Comparison of ENCODE assay signal across 21 cellular contexts in genomic region chr7:157293413-157293788, GRCh38. TPM values are rescaled to one million over a fixed set of nuclear protein-coding genes. Genes with fewer than 3 reads are reported as not detected.
A peak's percentile ranks its signal among the peaks of the same experiment; 100 is the strongest.
DNase-seq lines count a peak whose midpoint lies in the region; ATAC-seq, FAIRE-seq and TF ChIP-seq lines count a peak whose summit lies in the region.
"Had no signal": no experiment of that assay in that cellular context is flagged by ENCODE, and none has a peak within 500 bp of the region (broad histone marks: within the 10 kb centered on the region; RNA-seq: fewer than 3 reads in every experiment).

No MANE protein-coding gene starts in this region.

- no peak overlapping the region for H4K12ac ChIP-seq in trophoblast cell (ENCODE audit: low read depth, low read length)

- no peaks in the 10 kb centered on the region for H3K9me3 ChIP-seq in HepG2 (ENCODE audit: low read length)
- no peaks in the 10 kb centered on the region for H3K9me3 ChIP-seq in right lobe of liver
- H3K9me3 ChIP-seq in mammary epithelial cell (replicated peaks; ENCODE audit: insufficient read depth, low read length) = no peaks in the 10 kb centered on the region
- no peaks in the 10 kb centered on the region for H3K9me3 ChIP-seq in vagina
- peaks cover 8% of the 10 kb centered on the region for H3K9me3 ChIP-seq in trophoblast cell (ENCODE audit: insufficient read depth, low read depth, low read length)
- H3K9me3 ChIP-seq: BLaER1 treated with 17β-estradiol and CSF1 and Interleukin-3, amounts not matched to agents 10 nM and 100 nM; Peyer's patch; SK-N-SH had no signal

- CTCF ChIA-PET in HepG2 (lab: Yijun Ruan, JAX; ENCODE audit: low intra/inter-chr PET ratio, low total read pairs) (no interaction called here), mammary epithelial cell (lab: Charles Lee; ENCODE audit: low non-redundant PET) (no interaction called here), T-cell (lab: Charles Lee) (no interaction called here)

- H3K79me2 ChIP-seq in HepG2 (ENCODE audit: insufficient read depth, low read length) (no peaks in the 10 kb centered on the region), mammary epithelial cell (ENCODE audit: insufficient read depth, low read length) (no peaks in the 10 kb centered on the region), trophoblast cell (ENCODE audit: control insufficient read depth, insufficient read depth, low read length, poor library complexity) (no peaks in the 10 kb centered on the region)

- dilution Hi-C loops in mammary epithelial cell (cut with HindIII; ENCODE audit: low sequenced_read_pairs) = no loop called here

- H3K9me3 Mint-ChIP-seq in T-cell = no peaks in the 10 kb centered on the region

- no peak overlapping the region for H2AK5ac ChIP-seq in trophoblast cell (ENCODE audit: low read length)

- POLR2A ChIA-PET in HepG2 (lab: Yijun Ruan, JAX) (no interaction called here), T-cell (lab: Charles Lee) (no interaction called here)

- H3K14ac ChIP-seq in trophoblast cell (ENCODE audit: low read length) = no peak overlapping the region

- H4K8ac ChIP-seq in trophoblast cell (ENCODE audit: low read depth, low read length) = no peak overlapping the region

- 71% methylated on average over 8 of the region's 13 CpGs for WGBS in HepG2 (ENCODE audit: low lambda C conversion rate)
- WGBS in right lobe of liver (ENCODE audit: insufficient coverage, low coverage, low lambda C conversion rate, missing lambda C conversion rate) = 88% methylated on average over 7 of the region's 13 CpGs
- 61% methylated on average over 13 of the region's 13 CpGs for WGBS in mammary epithelial cell (ENCODE audit: low coverage, missing lambda C conversion rate)
- no CpG with 5 or more reads among the region's 13 CpGs for WGBS in trophoblast cell (ENCODE audit: extremely low coverage, insufficient coverage, insufficient read length)

- no peak overlapping the region for H3K18ac ChIP-seq in trophoblast cell (ENCODE audit: low read length)

- TF ChIP-seq EP300 in HepG2 (IDR thresholded peaks at IDR 0.05; ENCODE audit: low read depth in 2 of 2, low read length in 2 of 2) = no peak
- no peak for TF ChIP-seq EP300 in HepG2 (CRISPR knock-in tag; IDR thresholded peaks at IDR 0.05; ENCODE audit: borderline replicate concordance)

- TF ChIP-seq RAD21 in HepG2 (CRISPR knock-in tag; IDR thresholded peaks at IDR 0.05) = no peak

- peaks cover 0 to 6% of the 10 kb centered on the region in 2 experiments; a peak in 1 of 5 replicates for H3K27me3 ChIP-seq in HepG2 (ENCODE audit: control insufficient read depth in 1 of 2, insufficient read depth in 2 of 2, low read length in 2 of 2)
- no peaks in the 10 kb centered on the region for H3K27me3 ChIP-seq in right lobe of liver
- H3K27me3 ChIP-seq in mammary epithelial cell (ENCODE audit: insufficient read depth, low read length) = no peaks in the 10 kb centered on the region
- no peaks in the 10 kb centered on the region for H3K27me3 ChIP-seq in foreskin keratinocyte
- no peaks in the 10 kb centered on the region for H3K27me3 ChIP-seq in vagina
- H3K27me3 ChIP-seq in trophoblast cell (ENCODE audit: insufficient read depth, low read length) = no peaks in the 10 kb centered on the region
- H3K27me3 ChIP-seq: BLaER1 treated with 17β-estradiol and CSF1 and Interleukin-3, amounts not matched to agents 10 nM and 100 nM; Peyer's patch had no signal

- BruUV-seq in HepG2 (replicated peaks; lab: Mats Ljungman, UMichigan) (no TSS peak), mammary epithelial cell (replicated peaks; lab: Mats Ljungman, UMichigan) (no TSS peak)

- no peaks in the 10 kb centered on the region for H3K27me3 Mint-ChIP-seq in T-cell

- TF ChIP-seq CTCF in HepG2 (CRISPR knock-in tag; IDR thresholded peaks at IDR 0.05) = no peak
- TF ChIP-seq CTCF in right lobe of liver (IDR thresholded peaks at IDR 0.05) = no peak
- no peak for TF ChIP-seq CTCF in mammary epithelial cell (conservative IDR thresholded peaks at IDR 0.05 in 1 of 2, IDR thresholded peaks at IDR 0.05 in 1 of 2; ENCODE audit: extremely low read depth in 1 of 2, insufficient read depth in 1 of 2, low read depth in 1 of 2, low read length in 2 of 2)
- no peak for TF ChIP-seq CTCF in foreskin keratinocyte (conservative IDR thresholded peaks at IDR 0.05)
- TF ChIP-seq CTCF in vagina (IDR thresholded peaks at IDR 0.05) = no peak

- H3K79me1 ChIP-seq in trophoblast cell (ENCODE audit: low read length) = no peaks in the 10 kb centered on the region

- in situ Hi-C loops in HepG2 (cut with HindIII; ENCODE audit: extremely low pct_ligation_motif_present, low pct_unique_long_range_greater_than_20kb) = no loop called here
- in situ Hi-C loops in mammary epithelial cell (cut with MboI; ENCODE audit: low sequenced_read_pairs in 2 of 2) = no loop called here

- H3K4me2 ChIP-seq in HepG2 (ENCODE audit: low read depth, low read length) = peak overlapping the region; percentile 86
- H3K4me2 ChIP-seq in mammary epithelial cell (ENCODE audit: insufficient read depth, low read depth, low read length) = peak overlapping the region; percentile 84
- H3K4me2 ChIP-seq in trophoblast cell (ENCODE audit: low read length) = no peak overlapping the region
- H3K4me2 ChIP-seq: SK-N-SH had no signal

- ATAC-seq in HepG2 (no peak), right lobe of liver (no peak), foreskin keratinocyte (peak; percentile 41), T-cell (replicated peaks in 1 of 4) (no peak), GM18909 (IDR thresholded peaks at IDR 0.05; ENCODE audit: poor library complexity, unreplicated experiment) (no peak)

- no peak overlapping the region for H3K27ac Mint-ChIP-seq in T-cell

- intact Hi-C loops in HepG2 (cut with micrococcal nuclease; ENCODE audit: unreplicated experiment) (no loop called here), right lobe of liver (cut with DNase I) (no loop called here), mammary epithelial cell (cut with micrococcal nuclease) (no loop called here), vagina (cut with DNase I) (no loop called here)

- H4K20me1 ChIP-seq in HepG2 (ENCODE audit: insufficient read depth, low read length) = no peaks in the 10 kb centered on the region
- H4K20me1 ChIP-seq in mammary epithelial cell (ENCODE audit: insufficient read depth, low read length) = no peaks in the 10 kb centered on the region
- H4K20me1 ChIP-seq: BLaER1 treated with 17β-estradiol and CSF1 and Interleukin-3, amounts not matched to agents 10 nM and 100 nM had no signal

- TF ChIP-seq POLR2A in HepG2 (IDR thresholded peaks at IDR 0.05; ENCODE audit: insufficient read depth in 1 of 2, low read depth in 2 of 2, low read length in 2 of 2) = no peak
- TF ChIP-seq POLR2A in right lobe of liver (IDR thresholded peaks at IDR 0.05) = no peak
- TF ChIP-seq POLR2A in vagina (IDR thresholded peaks at IDR 0.05) = no peak

- H4K91ac ChIP-seq in trophoblast cell (ENCODE audit: low read depth, low read length) = no peak overlapping the region

- no peak overlapping the region for H3K23ac ChIP-seq in trophoblast cell (ENCODE audit: low read length)

- H3K4me3 ChIP-seq in HepG2 (replicated peaks in 1 of 3; ENCODE audit: insufficient read depth in 1 of 3, low read depth in 2 of 3, low read length in 3 of 3) = peak overlapping the region in 2 of 3 experiments; percentile 56 to 76; a peak in 3 of 6 replicates
- H3K4me3 ChIP-seq in right lobe of liver = no peak overlapping the region
- no peak overlapping the region for H3K4me3 ChIP-seq in mammary epithelial cell (replicated peaks in 1 of 3; ENCODE audit: insufficient read depth in 1 of 3, low read depth in 2 of 3, low read length in 3 of 3)
- no peak overlapping the region for H3K4me3 ChIP-seq in vagina
- no peak overlapping the region for H3K4me3 ChIP-seq in trophoblast cell (ENCODE audit: low read depth, low read length)
- H3K4me3 ChIP-seq: BLaER1 treated with 17β-estradiol and CSF1 and Interleukin-3, amounts not matched to agents 10 nM and 100 nM; Peyer's patch had no signal

- H3K4me1 ChIP-seq in HepG2 (ENCODE audit: insufficient read depth, low read length) = peaks cover 61% of the 10 kb centered on the region
- no peaks in the 10 kb centered on the region for H3K4me1 ChIP-seq in right lobe of liver
- peaks cover 31% of the 10 kb centered on the region for H3K4me1 ChIP-seq in mammary epithelial cell (ENCODE audit: insufficient read depth, low read length)
- H3K4me1 ChIP-seq in foreskin keratinocyte = peaks cover 16% of the 10 kb centered on the region
- peaks cover 8% of the 10 kb centered on the region for H3K4me1 ChIP-seq in vagina
- peaks cover 0 to 6% of the 10 kb centered on the region in 2 experiments for H3K4me1 ChIP-seq in trophoblast cell (ENCODE audit: control insufficient read depth in 1 of 2, insufficient read depth in 2 of 2, low read length in 2 of 2)

- H3K9ac ChIP-seq in HepG2 (ENCODE audit: insufficient read depth, low read depth, low read length) (peak overlapping the region; percentile 66; the same call in 1 of the 2 replicates), mammary epithelial cell (ENCODE audit: insufficient read depth, low read length) (peak overlapping the region; percentile 31), trophoblast cell (ENCODE audit: low read length) (no peak overlapping the region)
- H3K9ac ChIP-seq: BLaER1 treated with 17β-estradiol and CSF1 and Interleukin-3, amounts not matched to agents 10 nM and 100 nM; SK-N-SH had no signal

- H2BK5ac ChIP-seq in trophoblast cell (ENCODE audit: low read depth, low read length, poor library complexity) = no peak overlapping the region

- no peak overlapping the region for H2BK120ac ChIP-seq in trophoblast cell (ENCODE audit: insufficient read depth, low read length, poor library complexity)

- H3K36me3 ChIP-seq in HepG2 (replicated peaks in 1 of 2; ENCODE audit: control insufficient read depth in 1 of 2, insufficient read depth in 2 of 2, low read length in 2 of 2) (no peaks in the 10 kb centered on the region), right lobe of liver (no peaks in the 10 kb centered on the region), mammary epithelial cell (ENCODE audit: insufficient read depth, low read length) (no peaks in the 10 kb centered on the region), vagina (no peaks in the 10 kb centered on the region), trophoblast cell (ENCODE audit: control insufficient read depth in 1 of 2, insufficient read depth in 2 of 2, low read length in 2 of 2) (no peaks in the 10 kb centered on the region)
- H3K36me3 ChIP-seq: BLaER1 treated with 17β-estradiol and CSF1 and Interleukin-3, amounts not matched to agents 10 nM and 100 nM; Peyer's patch had no signal

- no peak overlapping the region for H3K4me3 Mint-ChIP-seq in T-cell

- H3K4ac ChIP-seq in trophoblast cell (ENCODE audit: low read depth, low read length) = no peak overlapping the region

- H2AFZ ChIP-seq in HepG2 (ENCODE audit: low read length) (no peak overlapping the region), mammary epithelial cell (ENCODE audit: low read depth, low read length) (peak overlapping the region; percentile 86), trophoblast cell (ENCODE audit: insufficient read depth, low read length, poor library complexity) (no peak overlapping the region)

- no peak overlapping the region for H2BK12ac ChIP-seq in trophoblast cell (ENCODE audit: low read length)

- DNase-seq in HepG2 (ENCODE audit: low spot score) (no peak), right lobe of liver (no peak), mammary epithelial cell (peak; percentile 81), foreskin keratinocyte (peak; percentile 80 to 89), vagina (ENCODE audit: extremely low spot score in 2 of 2) (peak in 1 of 2 donors; percentile 83), T-cell (no peak), trophoblast cell (no peak)
- DNase-seq: MV-4-11; NCI-H1417; NCI-H187 treated with DMSO at 0.1 percent for 48 hours; NCI-H345; NCI-H526; NK-92 treated with Interleukin-12 subunit alpha and Interleukin-12 subunit beta, amount 100 ng/mL, for 24 hours; SHP77 had no signal

- H3K4me1 Mint-ChIP-seq in T-cell = peaks cover 0 to 4% (median 2%) of the 10 kb centered on the region in 3 donors

- no peaks in the 10 kb centered on the region for H3K36me3 Mint-ChIP-seq in T-cell

- H3K27ac ChIP-seq in HepG2 (ENCODE audit: extremely low read length, insufficient read depth, low read length) = no peak overlapping the region
- H3K27ac ChIP-seq in right lobe of liver = no peak overlapping the region
- peak overlapping the region; percentile 33 for H3K27ac ChIP-seq in mammary epithelial cell (ENCODE audit: insufficient read depth, low read depth, low read length)
- H3K27ac ChIP-seq in foreskin keratinocyte = peak overlapping the region; percentile 92
- H3K27ac ChIP-seq in vagina = peak overlapping the region; percentile 68
- no peak overlapping the region for H3K27ac ChIP-seq in trophoblast cell (ENCODE audit: low read depth, low read length)
- H3K27ac ChIP-seq: Peyer's patch had no signal

- no peak for FAIRE-seq in HepG2 (lab: Jason Lieb, UNC)
- FAIRE-seq: A204.1, GM12892, HTR-8/SVneo had no signal

RNA-seq across cellular contexts. Expression of gene DNAJB6, which starts 43.4 kb away (rescaled TPM):
- total RNA-seq in HepG2 (2016; rRNA removed; fragmentation: Illumina TruSeq; extraction: Trizol) = 53.9 and 72.9 TPM in 2 replicates
- total RNA-seq in HepG2 (2016; cell fraction: cytosol; rRNA removed; fragmentation: Illumina TruSeq; extraction: Trizol; ENCODE audit: low read depth) = 51.7 and 58.5 TPM in 2 replicates
- total RNA-seq in HepG2 (2016; cell fraction: insoluble cytoplasmic fraction; rRNA removed; fragmentation: Illumina TruSeq; extraction: Trizol) = 57.3 and 66.0 TPM in 2 replicates
- total RNA-seq in HepG2 (2016; cell fraction: membrane; rRNA removed; fragmentation: Illumina TruSeq; extraction: Trizol) = 37.1 and 38.2 TPM in 2 replicates
- 31.6 and 33.1 TPM in 2 replicates for total RNA-seq in HepG2 (2016; cell fraction: nucleus; rRNA removed; fragmentation: Illumina TruSeq; extraction: Trizol)
- polyA plus RNA-seq in HepG2 (2011; rRNA removed) = 27.1 and 29.9 TPM in 2 replicates
- polyA plus RNA-seq in HepG2 (2011; cell fraction: cytosol; rRNA removed) = 14.8 and 23.9 TPM in 2 replicates
- polyA plus RNA-seq in HepG2 (2011; cell fraction: nucleus; rRNA removed) = 22.1 and 25.2 TPM in 2 replicates
- 61.9 and 67.0 TPM in 2 replicates for polyA plus RNA-seq in HepG2 (2012)
- 15.6 and 19.2 TPM in 2 replicates for polyA plus RNA-seq in HepG2 (2016; cell fraction: cytosol; fragmentation: Illumina TruSeq; extraction: Trizol; ENCODE audit: low read depth)
- 96.0 and 98.3 TPM in 2 replicates for polyA plus RNA-seq in HepG2 (2016; cell fraction: insoluble cytoplasmic fraction; fragmentation: Illumina TruSeq; extraction: Trizol; ENCODE audit: low read depth)
- 29.1 and 33.0 TPM in 2 replicates for polyA plus RNA-seq in HepG2 (2016; cell fraction: membrane; fragmentation: Illumina TruSeq; extraction: Trizol; ENCODE audit: low read depth)
- 55.8 and 62.6 TPM in 2 replicates for polyA plus RNA-seq in HepG2 (2016; cell fraction: nucleus; fragmentation: Illumina TruSeq; extraction: Trizol; ENCODE audit: insufficient read depth, low read depth)
- 18.1 and 22.3 TPM in 2 replicates for polyA minus RNA-seq in HepG2 (2011; rRNA and poly(A)+ RNA removed; ENCODE audit: low replicate concordance)
- 25.6 and 28.2 TPM in 2 replicates for polyA minus RNA-seq in HepG2 (2011; cell fraction: cytosol; rRNA and poly(A)+ RNA removed)
- polyA minus RNA-seq in HepG2 (2011; cell fraction: nucleus; rRNA and poly(A)+ RNA removed) = 43.9 and 51.2 TPM in 2 replicates
- 10 to 100 TPM; 24.5 to 38.0 (median 35.2) TPM for total RNA-seq in right lobe of liver
- total RNA-seq in mammary epithelial cell = 100 to 1,000 TPM; 151 to 157 TPM
- polyA plus RNA-seq in mammary epithelial cell = 75.6 TPM
- polyA minus RNA-seq in mammary epithelial cell = 39.8 TPM
- 119 and 121 TPM in 2 replicates for total RNA-seq in foreskin keratinocyte
- polyA plus RNA-seq in foreskin keratinocyte = 97.9 and 98.5 TPM in 2 replicates
- total RNA-seq in vagina = 93.1 TPM
- 100 to 1,000 TPM in 2 of 5 donors, 10 to 100 TPM in 3; 80.7 to 195 (median 89.1) TPM for total RNA-seq in T-cell
- polyA plus RNA-seq in trophoblast cell (2013) = 169 and 171 TPM in 2 replicates

Comparison
In these comparisons a context has a peak if more than half of its experiments do, and no peak if none do; other contexts are left out.
1. H3K4me3 ChIP-seq: peak in HepG2 (2 of 3); none in right lobe of liver (0 of 3), mammary epithelial cell (0 of 3), vagina (0 of 2) and trophoblast cell (single experiment).
2. DNase-seq: peak in mammary epithelial cell (single experiment) and foreskin keratinocyte (2 of 2); none in HepG2 (single experiment), right lobe of liver (0 of 3), T-cell (0 of 34) and trophoblast cell (0 of 2).
3. H3K27ac ChIP-seq: peak in mammary epithelial cell (single experiment), foreskin keratinocyte (single experiment) and vagina (single experiment); none in HepG2 (single experiment), right lobe of liver (0 of 3) and trophoblast cell (single experiment).